In genomic region chr19:14540741-14541525, GRCh38 we compare ENCODE assay signal across 23 cellular contexts. TPM values are rescaled to one million over a fixed set of nuclear protein-coding genes. Genes with fewer than 3 reads are reported as not detected.
DNase-seq lines count a peak whose midpoint lies in the region; ATAC-seq and TF ChIP-seq lines count a peak whose summit lies in the region.
"Had no signal": no experiment of that assay in that cellular context is flagged by ENCODE, and none has a peak within 500 bp of the region (broad histone marks: within the 10 kb centered on the region; RNA-seq: fewer than 3 reads in every experiment).

No MANE protein-coding gene starts in this region.

- no peak for ATAC-seq in activated naive CD8-positive, alpha-beta T cell treated with anti-CD3 and anti-CD28 coated beads, Interleukin-2, amount 50 U/mL, for 24 hours
- ATAC-seq in T-helper 17 cell (no peak), GM18502 (IDR thresholded peaks at IDR 0.05; ENCODE audit: poor library complexity, unreplicated experiment) (no peak)
- no peak for ATAC-seq in stimulated activated naive B cell treated with anti-CD40 and anti-IgM and Interleukin-4, amounts not matched to agents 10 μg/mL and 1 μg/mL and 100 μg/mL, for 72 hours (replicated peaks)
- ATAC-seq: activated T-cell treated with anti-CD3 and anti-CD28 coated beads, Interleukin-2, amount 50 U/mL, for 72 hours; GM12878 had no signal

- H3K9me3 Mint-ChIP-seq in activated naive CD8-positive, alpha-beta T cell (ENCODE audit: low read depth) = no peaks in the 10 kb centered on the region
- H3K9me3 Mint-ChIP-seq in activated naive CD8-positive, alpha-beta T cell treated with anti-CD3 and anti-CD28 coated beads, Interleukin-2, amount 50 U/mL, for 24 hours = no peaks in the 10 kb centered on the region
- no peaks in the 10 kb centered on the region for H3K9me3 Mint-ChIP-seq in stimulated activated naive B cell treated with anti-CD40 and anti-IgM and Interleukin-4, amounts not matched to agents 10 μg/mL and 1 μg/mL and 100 μg/mL, for 72 hours
- H3K9me3 Mint-ChIP-seq: activated T-cell treated with anti-CD3 and anti-CD28 coated beads, Interleukin-2, amount 50 U/mL, for 72 hours had no signal

- H3K27ac ChIP-seq in vagina = peak overlapping the region; percentile 39
- no peak overlapping the region for H3K27ac ChIP-seq in tibial artery
- H3K27ac ChIP-seq: upper lobe of left lung had no signal

- H3K27ac Mint-ChIP-seq in activated naive CD8-positive, alpha-beta T cell = peak overlapping the region; percentile 61
- no peak overlapping the region for H3K27ac Mint-ChIP-seq in activated naive CD8-positive, alpha-beta T cell treated with anti-CD3 and anti-CD28 coated beads, Interleukin-2, amount 50 U/mL, for 24 hours
- peak overlapping the region; percentile 72 for H3K27ac Mint-ChIP-seq in T-helper 17 cell
- no peak overlapping the region for H3K27ac Mint-ChIP-seq in stimulated activated naive B cell treated with anti-CD40 and anti-IgM and Interleukin-4, amounts not matched to agents 10 μg/mL and 1 μg/mL and 100 μg/mL, for 72 hours
- H3K27ac Mint-ChIP-seq: activated T-cell treated with anti-CD3 and anti-CD28 coated beads, Interleukin-2, amount 50 U/mL, for 72 hours had no signal

- intact Hi-C loops in vagina (cut with DNase I) = no loop called here
- intact Hi-C loops in tibial artery (cut with DNase I; ENCODE audit: low total_unique reads) = no loop called here

- H3K4me3 ChIP-seq in vagina (no peak overlapping the region), tibial artery (no peak overlapping the region)
- H3K4me3 ChIP-seq: GM12878, lung, upper lobe of left lung had no signal

- H3K4me1 ChIP-seq in vagina (peaks cover 58% of the 10 kb centered on the region), tibial artery (peaks cover 0 to 22% (median 6%) of the 10 kb centered on the region in 4 donors)

- H3K27me3 ChIP-seq in vagina (no peaks in the 10 kb centered on the region), tibial artery (no peaks in the 10 kb centered on the region)
- H3K27me3 ChIP-seq: upper lobe of left lung had no signal

- no peak overlapping the region for H3K4me3 Mint-ChIP-seq in activated naive CD8-positive, alpha-beta T cell
- no peak overlapping the region for H3K4me3 Mint-ChIP-seq in activated naive CD8-positive, alpha-beta T cell treated with anti-CD3 and anti-CD28 coated beads, Interleukin-2, amount 50 U/mL, for 24 hours
- no peak overlapping the region for H3K4me3 Mint-ChIP-seq in T-helper 17 cell
- H3K4me3 Mint-ChIP-seq in stimulated activated naive B cell treated with anti-CD40 and anti-IgM and Interleukin-4, amounts not matched to agents 10 μg/mL and 1 μg/mL and 100 μg/mL, for 72 hours = no peak overlapping the region
- H3K4me3 Mint-ChIP-seq: activated T-cell treated with anti-CD3 and anti-CD28 coated beads, Interleukin-2, amount 50 U/mL, for 72 hours had no signal

- no peaks in the 10 kb centered on the region for H3K9me3 ChIP-seq in T-helper 17 cell (ENCODE audit: control insufficient read depth, low read length, poor library complexity, severe bottlenecking)
- no peaks in the 10 kb centered on the region for H3K9me3 ChIP-seq in vagina
- no peaks in the 10 kb centered on the region for H3K9me3 ChIP-seq in tibial artery
- H3K9me3 ChIP-seq: upper lobe of left lung had no signal

- TF ChIP-seq CTCF in vagina (IDR thresholded peaks at IDR 0.05) (no peak), tibial artery (IDR thresholded peaks at IDR 0.05) (no peak)

- H3K27me3 Mint-ChIP-seq in activated naive CD8-positive, alpha-beta T cell = no peaks in the 10 kb centered on the region
- no peaks in the 10 kb centered on the region for H3K27me3 Mint-ChIP-seq in activated naive CD8-positive, alpha-beta T cell treated with anti-CD3 and anti-CD28 coated beads, Interleukin-2, amount 50 U/mL, for 24 hours
- no peaks in the 10 kb centered on the region for H3K27me3 Mint-ChIP-seq in T-helper 17 cell
- H3K27me3 Mint-ChIP-seq in stimulated activated naive B cell treated with anti-CD40 and anti-IgM and Interleukin-4, amounts not matched to agents 10 μg/mL and 1 μg/mL and 100 μg/mL, for 72 hours = no peaks in the 10 kb centered on the region

- no peak for TF ChIP-seq POLR2A in vagina (IDR thresholded peaks at IDR 0.05)

- H3K36me3 Mint-ChIP-seq in activated naive CD8-positive, alpha-beta T cell = no peaks in the 10 kb centered on the region
- peaks cover 2% of the 10 kb centered on the region for H3K36me3 Mint-ChIP-seq in activated naive CD8-positive, alpha-beta T cell treated with anti-CD3 and anti-CD28 coated beads, Interleukin-2, amount 50 U/mL, for 24 hours (ENCODE audit: low read depth)
- H3K36me3 Mint-ChIP-seq in T-helper 17 cell (ENCODE audit: low read depth) = no peaks in the 10 kb centered on the region
- peaks cover 6 to 15% of the 10 kb centered on the region in 2 donors for H3K36me3 Mint-ChIP-seq in stimulated activated naive B cell treated with anti-CD40 and anti-IgM and Interleukin-4, amounts not matched to agents 10 μg/mL and 1 μg/mL and 100 μg/mL, for 72 hours

- H3K4me1 Mint-ChIP-seq in activated naive CD8-positive, alpha-beta T cell (ENCODE audit: low read depth) = peaks cover 42% of the 10 kb centered on the region
- H3K4me1 Mint-ChIP-seq in activated naive CD8-positive, alpha-beta T cell treated with anti-CD3 and anti-CD28 coated beads, Interleukin-2, amount 50 U/mL, for 24 hours = peaks cover 27% of the 10 kb centered on the region
- peaks cover 14% of the 10 kb centered on the region for H3K4me1 Mint-ChIP-seq in T-helper 17 cell
- H3K4me1 Mint-ChIP-seq in stimulated activated naive B cell treated with anti-CD40 and anti-IgM and Interleukin-4, amounts not matched to agents 10 μg/mL and 1 μg/mL and 100 μg/mL, for 72 hours = peaks cover 23 to 38% of the 10 kb centered on the region in 2 donors

- no peak for DNase-seq in activated naive CD8-positive, alpha-beta T cell treated with anti-CD3 and anti-CD28 coated beads, Interleukin-2, amount 50 U/mL, for 24 hours
- DNase-seq in T-helper 17 cell (no peak), foreskin melanocyte (peak; percentile 59), vagina (ENCODE audit: extremely low spot score in 2 of 2) (no peak), tibial artery (no peak)
- DNase-seq in stimulated activated naive B cell treated with anti-CD40 and anti-IgM and Interleukin-4, amounts not matched to agents 10 μg/mL and 1 μg/mL and 100 μg/mL, for 72 hours = no peak
- DNase-seq: activated naive CD4-positive, alpha-beta T cell treated with anti-CD3 and anti-CD28 coated beads, Interleukin-2, amount 50 U/mL, for 16 hours; activated T-cell treated with anti-CD3 and anti-CD28 coated beads, Interleukin-2, amount 50 U/mL, for 72 hours; AML-193; cerebellar nuclear complex; DMS79 treated with DMSO at 0.1 percent for 48 hours; effector CD4-positive, alpha-beta T cell; NCI-H1436; NCI-H510A; NK-92 treated with Interleukin-12 subunit alpha and Interleukin-12 subunit beta, amount 100 ng/mL, for 24 hours; nucleus accumbens; stimulated activated CD4-positive, alpha-beta T cell treated with anti-CD3 and anti-CD28 coated beads, Interleukin-4, amount 100 ng/mL, for 24 hours had no signal

- H3K36me3 ChIP-seq in vagina = no peaks in the 10 kb centered on the region
- H3K36me3 ChIP-seq in tibial artery = peaks cover 0 to 4% (median 0%) of the 10 kb centered on the region in 3 donors

RNA-seq across cellular contexts. Expression of gene TECR, which starts 11.5 kb away (rescaled TPM):
- 100 to 1,000 TPM; 111 to 125 TPM for total RNA-seq in T-helper 17 cell
- 110 TPM for total RNA-seq in vagina

RNA-seq across cellular contexts. Expression of gene DNAJB1, which starts 22.7 kb away (rescaled TPM):
- total RNA-seq in T-helper 17 cell (100 to 1,000 TPM; 483 to 558 TPM), vagina (164 TPM)

RNA-seq across cellular contexts. Expression of gene NDUFB7, which starts 30.9 kb away (rescaled TPM):
- total RNA-seq in T-helper 17 cell (10 to 100 TPM; 60.7 to 62.5 TPM), vagina (375 TPM)

RNA-seq across cellular contexts. Expression of gene CLEC17A, which starts 42.0 kb away (rescaled TPM):
- 1 to 10 TPM in 1 of 2 donors, under 1 TPM in 1; 0.34 to 2.4 TPM for total RNA-seq in T-helper 17 cell
- total RNA-seq in vagina = not detected
- total RNA-seq: A172, upper lobe of left lung had no signal

RNA-seq across cellular contexts. Expression of gene GIPC1, which starts 45.0 kb away (rescaled TPM):
- total RNA-seq in T-helper 17 cell = 10 to 100 TPM; 34.8 to 38.6 TPM
- total RNA-seq in vagina = 81.0 TPM

Comparison
In these comparisons a context has a peak if more than half of its experiments do, and no peak if none do; other contexts are left out.
1. H3K27ac Mint-ChIP-seq: peak in activated naive CD8-positive, alpha-beta T cell (single experiment) and T-helper 17 cell (single experiment); none in activated naive CD8-positive, alpha-beta T cell treated with anti-CD3 and anti-CD28 coated beads, Interleukin-2, amount 50 U/mL, for 24 hours (single experiment) and stimulated activated naive B cell treated with anti-CD40 and anti-IgM and Interleukin-4, amounts not matched to agents 10 μg/mL and 1 μg/mL and 100 μg/mL, for 72 hours (single experiment).